Comparison of ENCODE assay signal across 2 cellular contexts in the genomic region with DNA sequence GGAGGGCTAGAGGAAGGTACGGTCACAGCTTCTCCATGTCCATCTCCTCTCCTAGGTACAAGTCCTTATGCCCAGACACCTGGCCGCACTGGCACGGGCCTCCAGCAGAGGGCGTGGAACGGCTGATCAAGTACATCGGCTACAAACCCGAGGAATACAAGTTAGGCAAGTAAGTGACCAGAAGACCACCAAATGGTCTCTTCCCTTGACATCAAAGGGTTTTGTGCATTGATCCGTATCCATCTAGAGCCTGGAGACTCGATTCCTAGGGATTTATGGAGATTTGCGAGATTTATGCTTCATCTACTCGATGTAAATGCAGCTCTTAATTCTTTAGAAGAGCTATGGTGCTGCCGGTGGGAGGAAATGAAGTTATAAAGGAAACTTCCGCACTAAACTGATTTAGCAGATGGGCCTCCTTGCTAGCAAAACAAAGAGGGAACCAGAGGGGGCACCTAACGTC.
TF ChIP-seq lines count a peak whose summit lies in the region.

No MANE protein-coding gene starts in this region.

TF ChIP-seq in HEK293, 187 proteins besides CTCF, POLR2A, EP300 and RAD21:
- TF ChIP-seq ZNF266 (tag by site-specific recombination; IDR thresholded peaks at IDR 0.05; ENCODE audit: low read depth) (no peak), ZSCAN23 (tag by site-specific recombination; IDR thresholded peaks at IDR 0.05) (no peak), ZNF341 (tag by site-specific recombination; IDR thresholded peaks at IDR 0.05; ENCODE audit: low read depth) (no peak), ZNF394 (tag by site-specific recombination; IDR thresholded peaks at IDR 0.05; ENCODE audit: borderline replicate concordance) (peak; percentile 55; the same call in 1 of the 2 replicates), ZNF654 (tag by site-specific recombination; IDR thresholded peaks at IDR 0.05; ENCODE audit: low read depth) (peak; percentile 44), SALL2 (tag by site-specific recombination; IDR thresholded peaks at IDR 0.05; ENCODE audit: borderline replicate concordance) (no peak), ZNF10 (tag by site-specific recombination; IDR thresholded peaks at IDR 0.05) (no peak), ZNF660 (tag by site-specific recombination; IDR thresholded peaks at IDR 0.05) (no peak), ZNF521 (tag by site-specific recombination; IDR thresholded peaks at IDR 0.05) (no peak), HOXA7 (CRISPR knock-in tag; IDR thresholded peaks at IDR 0.05; ENCODE audit: borderline replicate concordance) (no peak), ZNF211 (tag by site-specific recombination; IDR thresholded peaks at IDR 0.05; ENCODE audit: low read depth) (no peak)
- TF ChIP-seq, protein P1, sequence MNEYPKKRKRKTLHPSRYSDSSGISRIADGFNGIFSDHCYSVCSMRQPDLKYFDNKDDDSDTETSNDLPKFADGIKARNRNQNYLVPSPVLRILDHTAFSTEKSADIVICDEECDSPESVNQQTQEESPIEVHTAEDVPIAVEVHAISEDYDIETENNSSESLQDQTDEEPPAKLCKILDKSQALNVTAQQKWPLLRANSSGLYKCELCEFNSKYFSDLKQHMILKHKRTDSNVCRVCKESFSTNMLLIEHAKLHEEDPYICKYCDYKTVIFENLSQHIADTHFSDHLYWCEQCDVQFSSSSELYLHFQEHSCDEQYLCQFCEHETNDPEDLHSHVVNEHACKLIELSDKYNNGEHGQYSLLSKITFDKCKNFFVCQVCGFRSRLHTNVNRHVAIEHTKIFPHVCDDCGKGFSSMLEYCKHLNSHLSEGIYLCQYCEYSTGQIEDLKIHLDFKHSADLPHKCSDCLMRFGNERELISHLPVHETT (tag by site-specific recombination; IDR thresholded peaks at IDR 0.05) = no peak

TF ChIP-seq in HepG2, 621 proteins besides CTCF, POLR2A, EP300 and RAD21 (continues in another document):
- peak; percentile 33; the same call in 1 of the 2 replicates for TF ChIP-seq CBX5 (CRISPR knock-in tag; IDR thresholded peaks at IDR 0.05; ENCODE audit: borderline replicate concordance)
- no peak for TF ChIP-seq BORCS8-MEF2B (CRISPR knock-in tag; IDR thresholded peaks at IDR 0.05)
- TF ChIP-seq BRD4 (CRISPR knock-in tag; IDR thresholded peaks at IDR 0.05) = no peak
- TF ChIP-seq SOX6 (IDR thresholded peaks at IDR 0.05) = no peak
- 0 out of 2 replicates have a peak, but pooled peaks have one; percentile 19 for TF ChIP-seq SOX6 (CRISPR knock-in tag; IDR thresholded peaks at IDR 0.05)
- no peak for TF ChIP-seq PHB2 (IDR thresholded peaks at IDR 0.05; ENCODE audit: partially characterized antibody)
- no peak for TF ChIP-seq ZNF781 (CRISPR knock-in tag; IDR thresholded peaks at IDR 0.05; ENCODE audit: borderline replicate concordance, not compliant biosample characterization)
- no peak for TF ChIP-seq MEIS1 (CRISPR knock-in tag; IDR thresholded peaks at IDR 0.05; ENCODE audit: borderline replicate concordance)
- TF ChIP-seq AHR (CRISPR knock-in tag; IDR thresholded peaks at IDR 0.05) = no peak
- TF ChIP-seq XBP1 (CRISPR knock-in tag; IDR thresholded peaks at IDR 0.05) = no peak
- no peak for TF ChIP-seq ZNF329 (CRISPR knock-in tag; IDR thresholded peaks at IDR 0.05; ENCODE audit: low read depth)
- TF ChIP-seq, protein P2, sequence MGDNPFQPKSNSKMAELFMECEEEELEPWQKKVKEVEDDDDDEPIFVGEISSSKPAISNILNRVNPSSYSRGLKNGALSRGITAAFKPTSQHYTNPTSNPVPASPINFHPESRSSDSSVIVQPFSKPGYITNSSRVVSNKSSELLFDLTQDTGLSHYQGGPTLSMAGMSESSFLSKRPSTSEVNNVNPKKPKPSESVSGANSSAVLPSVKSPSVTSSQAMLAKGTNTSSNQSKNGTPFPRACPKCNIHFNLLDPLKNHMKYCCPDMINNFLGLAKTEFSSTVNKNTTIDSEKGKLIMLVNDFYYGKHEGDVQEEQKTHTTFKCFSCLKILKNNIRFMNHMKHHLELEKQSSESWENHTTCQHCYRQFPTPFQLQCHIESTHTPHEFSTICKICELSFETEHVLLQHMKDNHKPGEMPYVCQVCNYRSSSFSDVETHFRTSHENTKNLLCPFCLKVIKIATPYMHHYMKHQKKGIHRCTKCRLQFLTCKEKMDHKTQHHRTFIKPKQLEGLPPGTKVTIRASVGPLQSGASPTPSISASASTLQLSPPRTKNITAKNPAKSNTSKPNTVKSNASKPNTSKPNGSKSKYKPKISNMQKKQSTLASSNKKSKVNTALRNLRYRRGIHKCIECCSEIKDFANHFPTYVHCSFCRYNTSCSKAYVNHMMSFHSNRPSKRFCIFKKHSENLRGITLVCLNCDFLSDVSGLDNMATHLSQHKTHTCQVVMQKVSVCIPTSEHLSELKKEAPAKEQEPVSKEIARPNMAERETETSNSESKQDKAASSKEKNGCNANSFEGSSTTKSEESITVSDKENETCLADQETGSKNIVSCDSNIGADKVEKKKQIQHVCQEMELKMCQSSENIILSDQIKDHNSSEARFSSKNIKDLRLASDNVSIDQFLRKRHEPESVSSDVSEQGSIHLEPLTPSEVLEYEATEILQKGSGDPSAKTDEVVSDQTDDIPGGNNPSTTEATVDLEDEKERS (CRISPR knock-in tag; IDR thresholded peaks at IDR 0.05) = no peak
- TF ChIP-seq, protein P3, sequence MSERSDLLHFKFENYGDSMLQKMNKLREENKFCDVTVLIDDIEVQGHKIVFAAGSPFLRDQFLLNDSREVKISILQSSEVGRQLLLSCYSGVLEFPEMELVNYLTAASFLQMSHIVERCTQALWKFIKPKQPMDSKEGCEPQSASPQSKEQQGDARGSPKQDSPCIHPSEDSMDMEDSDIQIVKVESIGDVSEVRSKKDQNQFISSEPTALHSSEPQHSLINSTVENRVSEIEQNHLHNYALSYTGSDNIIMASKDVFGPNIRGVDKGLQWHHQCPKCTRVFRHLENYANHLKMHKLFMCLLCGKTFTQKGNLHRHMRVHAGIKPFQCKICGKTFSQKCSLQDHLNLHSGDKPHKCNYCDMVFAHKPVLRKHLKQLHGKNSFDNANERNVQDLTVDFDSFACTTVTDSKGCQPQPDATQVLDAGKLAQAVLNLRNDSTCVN (CRISPR knock-in tag; IDR thresholded peaks at IDR 0.05; ENCODE audit: borderline replicate concordance) = peak; percentile 29; the same call in 1 of the 2 replicates
- TF ChIP-seq, protein P4, sequence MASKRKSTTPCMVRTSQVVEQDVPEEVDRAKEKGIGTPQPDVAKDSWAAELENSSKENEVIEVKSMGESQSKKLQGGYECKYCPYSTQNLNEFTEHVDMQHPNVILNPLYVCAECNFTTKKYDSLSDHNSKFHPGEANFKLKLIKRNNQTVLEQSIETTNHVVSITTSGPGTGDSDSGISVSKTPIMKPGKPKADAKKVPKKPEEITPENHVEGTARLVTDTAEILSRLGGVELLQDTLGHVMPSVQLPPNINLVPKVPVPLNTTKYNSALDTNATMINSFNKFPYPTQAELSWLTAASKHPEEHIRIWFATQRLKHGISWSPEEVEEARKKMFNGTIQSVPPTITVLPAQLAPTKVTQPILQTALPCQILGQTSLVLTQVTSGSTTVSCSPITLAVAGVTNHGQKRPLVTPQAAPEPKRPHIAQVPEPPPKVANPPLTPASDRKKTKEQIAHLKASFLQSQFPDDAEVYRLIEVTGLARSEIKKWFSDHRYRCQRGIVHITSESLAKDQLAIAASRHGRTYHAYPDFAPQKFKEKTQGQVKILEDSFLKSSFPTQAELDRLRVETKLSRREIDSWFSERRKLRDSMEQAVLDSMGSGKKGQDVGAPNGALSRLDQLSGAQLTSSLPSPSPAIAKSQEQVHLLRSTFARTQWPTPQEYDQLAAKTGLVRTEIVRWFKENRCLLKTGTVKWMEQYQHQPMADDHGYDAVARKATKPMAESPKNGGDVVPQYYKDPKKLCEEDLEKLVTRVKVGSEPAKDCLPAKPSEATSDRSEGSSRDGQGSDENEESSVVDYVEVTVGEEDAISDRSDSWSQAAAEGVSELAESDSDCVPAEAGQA (IDR thresholded peaks at IDR 0.05; ENCODE audit: low read depth) = 0 out of 2 replicates have a peak, but pooled peaks have one; percentile 25
- TF ChIP-seq, protein P4 (CRISPR knock-in tag; IDR thresholded peaks at IDR 0.05; ENCODE audit: borderline replicate concordance) = no peak
- no peak for TF ChIP-seq KLF12 (CRISPR knock-in tag; IDR thresholded peaks at IDR 0.05; ENCODE audit: borderline replicate concordance)
- TF ChIP-seq, protein P5, sequence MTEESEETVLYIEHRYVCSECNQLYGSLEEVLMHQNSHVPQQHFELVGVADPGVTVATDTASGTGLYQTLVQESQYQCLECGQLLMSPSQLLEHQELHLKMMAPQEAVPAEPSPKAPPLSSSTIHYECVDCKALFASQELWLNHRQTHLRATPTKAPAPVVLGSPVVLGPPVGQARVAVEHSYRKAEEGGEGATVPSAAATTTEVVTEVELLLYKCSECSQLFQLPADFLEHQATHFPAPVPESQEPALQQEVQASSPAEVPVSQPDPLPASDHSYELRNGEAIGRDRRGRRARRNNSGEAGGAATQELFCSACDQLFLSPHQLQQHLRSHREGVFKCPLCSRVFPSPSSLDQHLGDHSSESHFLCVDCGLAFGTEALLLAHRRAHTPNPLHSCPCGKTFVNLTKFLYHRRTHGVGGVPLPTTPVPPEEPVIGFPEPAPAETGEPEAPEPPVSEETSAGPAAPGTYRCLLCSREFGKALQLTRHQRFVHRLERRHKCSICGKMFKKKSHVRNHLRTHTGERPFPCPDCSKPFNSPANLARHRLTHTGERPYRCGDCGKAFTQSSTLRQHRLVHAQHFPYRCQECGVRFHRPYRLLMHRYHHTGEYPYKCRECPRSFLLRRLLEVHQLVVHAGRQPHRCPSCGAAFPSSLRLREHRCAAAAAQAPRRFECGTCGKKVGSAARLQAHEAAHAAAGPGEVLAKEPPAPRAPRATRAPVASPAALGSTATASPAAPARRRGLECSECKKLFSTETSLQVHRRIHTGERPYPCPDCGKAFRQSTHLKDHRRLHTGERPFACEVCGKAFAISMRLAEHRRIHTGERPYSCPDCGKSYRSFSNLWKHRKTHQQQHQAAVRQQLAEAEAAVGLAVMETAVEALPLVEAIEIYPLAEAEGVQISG (CRISPR knock-in tag; IDR thresholded peaks at IDR 0.05) = no peak
- no peak for TF ChIP-seq RNF2 (conservative IDR thresholded peaks at IDR 0.05; ENCODE audit: low read depth)
- TF ChIP-seq ZBTB7A (CRISPR knock-in tag; IDR thresholded peaks at IDR 0.05) = no peak
- TF ChIP-seq SOX13 (IDR thresholded peaks at IDR 0.05) = no peak
- no peak; a peak in 1 of 4 replicates for TF ChIP-seq SOX13 (CRISPR knock-in tag; conservative IDR thresholded peaks at IDR 0.05 in 1 of 2, IDR thresholded peaks at IDR 0.05 in 1 of 2)
- TF ChIP-seq MBD4 (IDR thresholded peaks at IDR 0.05; ENCODE audit: borderline replicate concordance, low read length) = no peak
- TF ChIP-seq ATRX (CRISPR knock-in tag; IDR thresholded peaks at IDR 0.05; ENCODE audit: borderline replicate concordance) = no peak
- TF ChIP-seq, protein P6, sequence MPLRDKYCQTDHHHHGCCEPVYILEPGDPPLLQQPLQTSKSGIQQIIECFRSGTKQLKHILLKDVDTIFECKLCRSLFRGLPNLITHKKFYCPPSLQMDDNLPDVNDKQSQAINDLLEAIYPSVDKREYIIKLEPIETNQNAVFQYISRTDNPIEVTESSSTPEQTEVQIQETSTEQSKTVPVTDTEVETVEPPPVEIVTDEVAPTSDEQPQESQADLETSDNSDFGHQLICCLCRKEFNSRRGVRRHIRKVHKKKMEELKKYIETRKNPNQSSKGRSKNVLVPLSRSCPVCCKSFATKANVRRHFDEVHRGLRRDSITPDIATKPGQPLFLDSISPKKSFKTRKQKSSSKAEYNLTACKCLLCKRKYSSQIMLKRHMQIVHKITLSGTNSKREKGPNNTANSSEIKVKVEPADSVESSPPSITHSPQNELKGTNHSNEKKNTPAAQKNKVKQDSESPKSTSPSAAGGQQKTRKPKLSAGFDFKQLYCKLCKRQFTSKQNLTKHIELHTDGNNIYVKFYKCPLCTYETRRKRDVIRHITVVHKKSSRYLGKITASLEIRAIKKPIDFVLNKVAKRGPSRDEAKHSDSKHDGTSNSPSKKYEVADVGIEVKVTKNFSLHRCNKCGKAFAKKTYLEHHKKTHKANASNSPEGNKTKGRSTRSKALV (CRISPR knock-in tag; IDR thresholded peaks at IDR 0.05) = no peak
- TF ChIP-seq RBAK (CRISPR knock-in tag; IDR thresholded peaks at IDR 0.05) = no peak
- TF ChIP-seq NR2F2 (IDR thresholded peaks at IDR 0.05; ENCODE audit: borderline replicate concordance, low read depth) = no peak
- TF ChIP-seq, protein P7, sequence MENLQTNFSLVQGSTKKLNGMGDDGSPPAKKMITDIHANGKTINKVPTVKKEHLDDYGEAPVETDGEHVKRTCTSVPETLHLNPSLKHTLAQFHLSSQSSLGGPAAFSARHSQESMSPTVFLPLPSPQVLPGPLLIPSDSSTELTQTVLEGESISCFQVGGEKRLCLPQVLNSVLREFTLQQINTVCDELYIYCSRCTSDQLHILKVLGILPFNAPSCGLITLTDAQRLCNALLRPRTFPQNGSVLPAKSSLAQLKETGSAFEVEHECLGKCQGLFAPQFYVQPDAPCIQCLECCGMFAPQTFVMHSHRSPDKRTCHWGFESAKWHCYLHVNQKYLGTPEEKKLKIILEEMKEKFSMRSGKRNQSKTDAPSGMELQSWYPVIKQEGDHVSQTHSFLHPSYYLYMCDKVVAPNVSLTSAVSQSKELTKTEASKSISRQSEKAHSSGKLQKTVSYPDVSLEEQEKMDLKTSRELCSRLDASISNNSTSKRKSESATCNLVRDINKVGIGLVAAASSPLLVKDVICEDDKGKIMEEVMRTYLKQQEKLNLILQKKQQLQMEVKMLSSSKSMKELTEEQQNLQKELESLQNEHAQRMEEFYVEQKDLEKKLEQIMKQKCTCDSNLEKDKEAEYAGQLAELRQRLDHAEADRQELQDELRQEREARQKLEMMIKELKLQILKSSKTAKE (CRISPR knock-in tag; IDR thresholded peaks at IDR 0.05; ENCODE audit: borderline replicate concordance) = no peak
- no peak for TF ChIP-seq AGO1 (IDR thresholded peaks at IDR 0.05; ENCODE audit: low read depth, low read length, poor library complexity, severe bottlenecking)
- TF ChIP-seq, protein P8, sequence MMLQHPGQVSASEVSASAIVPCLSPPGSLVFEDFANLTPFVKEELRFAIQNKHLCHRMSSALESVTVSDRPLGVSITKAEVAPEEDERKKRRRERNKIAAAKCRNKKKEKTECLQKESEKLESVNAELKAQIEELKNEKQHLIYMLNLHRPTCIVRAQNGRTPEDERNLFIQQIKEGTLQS (CRISPR knock-in tag; IDR thresholded peaks at IDR 0.05) = no peak
- no peak for TF ChIP-seq RFX3 (CRISPR knock-in tag; IDR thresholded peaks at IDR 0.05)
- TF ChIP-seq, protein P9, sequence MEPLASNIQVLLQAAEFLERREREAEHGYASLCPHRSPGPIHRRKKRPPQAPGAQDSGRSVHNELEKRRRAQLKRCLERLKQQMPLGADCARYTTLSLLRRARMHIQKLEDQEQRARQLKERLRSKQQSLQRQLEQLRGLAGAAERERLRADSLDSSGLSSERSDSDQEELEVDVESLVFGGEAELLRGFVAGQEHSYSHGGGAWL (CRISPR knock-in tag; IDR thresholded peaks at IDR 0.05) = no peak
